Comparison of ENCODE assay signal across 12 cellular contexts in genomic region chr2:223054193-223054781, GRCh38. TPM values are rescaled to one million over a fixed set of nuclear protein-coding genes. Genes with fewer than 3 reads are reported as not detected.
DNase-seq lines count a peak whose midpoint lies in the region; ATAC-seq and TF ChIP-seq lines count a peak whose summit lies in the region.
"Had no signal": no experiment of that assay in that cellular context is flagged by ENCODE, and none has a peak within 500 bp of the region (broad histone marks: within the 10 kb centered on the region; RNA-seq: fewer than 3 reads in every experiment).

No MANE protein-coding gene starts in this region.

- no peaks in the 10 kb centered on the region for H3K36me3 Mint-ChIP-seq in activated CD4-positive, alpha-beta memory T cell treated with anti-CD3 and anti-CD28 coated beads, Interleukin-2, amount 10 ng/mL, durations not matched to agents 7 days and 5 days (ENCODE audit: low read depth)
- H3K36me3 Mint-ChIP-seq in activated T-helper 2 cell treated with anti-CD3 and anti-CD28 coated beads, Interferon-gamma antibody, Interleukin-2, Interleukin-4, amounts not matched to agents 10 μg/mL and 5 μg/mL and 100 μg/mL, durations not matched to agents 14 hours and 24 hours and 36 hours (ENCODE audit: low read depth) = no peaks in the 10 kb centered on the region
- H3K36me3 Mint-ChIP-seq: CD4-positive, CD25-positive, alpha-beta regulatory T cell; immature natural killer cell had no signal

- no peak overlapping the region for H3K27ac Mint-ChIP-seq in activated CD4-positive, alpha-beta memory T cell treated with anti-CD3 and anti-CD28 coated beads, Interleukin-2, amount 10 ng/mL, durations not matched to agents 7 days and 5 days
- no peak overlapping the region for H3K27ac Mint-ChIP-seq in activated T-helper 2 cell treated with anti-CD3 and anti-CD28 coated beads, Interferon-gamma antibody, Interleukin-2, Interleukin-4, amounts not matched to agents 10 μg/mL and 5 μg/mL and 100 μg/mL, durations not matched to agents 14 hours and 24 hours and 36 hours
- H3K27ac Mint-ChIP-seq: CD4-positive, CD25-positive, alpha-beta regulatory T cell; immature natural killer cell had no signal

- no peak for TF ChIP-seq EP300 in sigmoid colon (IDR thresholded peaks at IDR 0.05)

- H3K9me3 ChIP-seq in sigmoid colon = no peaks in the 10 kb centered on the region
- no peaks in the 10 kb centered on the region for H3K9me3 ChIP-seq in effector memory CD4-positive, alpha-beta T cell (ENCODE audit: control insufficient read depth, low read length)

- TF ChIP-seq CTCF in BJ (IDR thresholded peaks at IDR 0.05; ENCODE audit: insufficient read depth, low read depth, low read length) (no peak), sigmoid colon (IDR thresholded peaks at IDR 0.05) (no peak)

- no peaks in the 10 kb centered on the region for H3K27me3 Mint-ChIP-seq in activated CD4-positive, alpha-beta memory T cell treated with anti-CD3 and anti-CD28 coated beads, Interleukin-2, amount 10 ng/mL, durations not matched to agents 7 days and 5 days
- H3K27me3 Mint-ChIP-seq in activated T-helper 2 cell treated with anti-CD3 and anti-CD28 coated beads, Interferon-gamma antibody, Interleukin-2, Interleukin-4, amounts not matched to agents 10 μg/mL and 5 μg/mL and 100 μg/mL, durations not matched to agents 14 hours and 24 hours and 36 hours (ENCODE audit: low read depth) = no peaks in the 10 kb centered on the region

- H3K4me3 Mint-ChIP-seq in activated CD4-positive, alpha-beta memory T cell treated with anti-CD3 and anti-CD28 coated beads, Interleukin-2, amount 10 ng/mL, durations not matched to agents 7 days and 5 days = no peak overlapping the region
- H3K4me3 Mint-ChIP-seq in activated T-helper 2 cell treated with anti-CD3 and anti-CD28 coated beads, Interferon-gamma antibody, Interleukin-2, Interleukin-4, amounts not matched to agents 10 μg/mL and 5 μg/mL and 100 μg/mL, durations not matched to agents 14 hours and 24 hours and 36 hours (ENCODE audit: low read depth) = no peak overlapping the region
- H3K4me3 Mint-ChIP-seq: CD4-positive, CD25-positive, alpha-beta regulatory T cell; immature natural killer cell had no signal

- H3K4me1 ChIP-seq in sigmoid colon = peaks cover 0 to 65% (median 48%) of the 10 kb centered on the region in 4 donors
- H3K4me1 ChIP-seq in effector memory CD4-positive, alpha-beta T cell (ENCODE audit: control insufficient read depth, insufficient read depth, low read length, poor library complexity, severe bottlenecking) = no peaks in the 10 kb centered on the region

- POLR2A ChIA-PET in BJ (lab: Charles Lee) = interaction anchor here (0.5 to 0.8 kb wide), 4 partner anchors 71 to 945 kb away, joined by 3 to 4 read pairs (median 3); no protein-coding TSS in a partner anchor
- POLR2A ChIA-PET in activated CD4-positive, alpha-beta memory T cell treated with anti-CD3 and anti-CD28 coated beads, Interleukin-2, amount 10 ng/mL, durations not matched to agents 7 days and 5 days (lab: Charles Lee) = no interaction called here

- 64 to 76% methylated on average over 11 of the region's 11 CpGs for WGBS in sigmoid colon, 2 donors

- H3K27me3 ChIP-seq in BJ (ENCODE audit: control insufficient read depth, insufficient read depth, low read length) (no peaks in the 10 kb centered on the region), sigmoid colon (no peaks in the 10 kb centered on the region)
- H3K27me3 ChIP-seq in effector memory CD4-positive, alpha-beta T cell (replicated peaks; ENCODE audit: control insufficient read depth, insufficient read depth, low read length, poor library complexity, severe bottlenecking) = no peaks in the 10 kb centered on the region

- ATAC-seq in HG03520 (IDR thresholded peaks at IDR 0.05; ENCODE audit: unreplicated experiment) = no peak

- H3K4me3 ChIP-seq in BJ (ENCODE audit: low read depth, low read length) = peak overlapping the region; percentile 42
- H3K4me3 ChIP-seq in sigmoid colon = peak overlapping the region in 3 of 4 donors; percentile 50 to 67 (median 58)
- no peak overlapping the region for H3K4me3 ChIP-seq in effector memory CD4-positive, alpha-beta T cell (ENCODE audit: insufficient read depth, low read depth, low read length, poor library complexity, severe bottlenecking)

- no peak for TF ChIP-seq POLR2A in sigmoid colon (IDR thresholded peaks at IDR 0.05)

- H3K36me3 ChIP-seq in BJ (ENCODE audit: control insufficient read depth, insufficient read depth, low read length) = peaks cover 1% of the 10 kb centered on the region; the same call in 1 of the 2 replicates
- no peaks in the 10 kb centered on the region for H3K36me3 ChIP-seq in sigmoid colon
- no peaks in the 10 kb centered on the region for H3K36me3 ChIP-seq in effector memory CD4-positive, alpha-beta T cell (ENCODE audit: control insufficient read depth, insufficient read depth, low read length)

- CTCF ChIA-PET in BJ (lab: Yijun Ruan, JAX) = interaction anchor here (1.1 to 1.6 kb wide), 5 partner anchors 14 to 83 kb away, joined by 3 to 13 read pairs (median 5); no protein-coding TSS in a partner anchor
- CTCF ChIA-PET in activated CD4-positive, alpha-beta memory T cell treated with anti-CD3 and anti-CD28 coated beads, Interleukin-2, amount 10 ng/mL, durations not matched to agents 7 days and 5 days (lab: Charles Lee) = no interaction called here

- no peaks in the 10 kb centered on the region for H3K9me3 Mint-ChIP-seq in activated CD4-positive, alpha-beta memory T cell treated with anti-CD3 and anti-CD28 coated beads, Interleukin-2, amount 10 ng/mL, durations not matched to agents 7 days and 5 days
- H3K9me3 Mint-ChIP-seq in activated T-helper 2 cell treated with anti-CD3 and anti-CD28 coated beads, Interferon-gamma antibody, Interleukin-2, Interleukin-4, amounts not matched to agents 10 μg/mL and 5 μg/mL and 100 μg/mL, durations not matched to agents 14 hours and 24 hours and 36 hours = no peaks in the 10 kb centered on the region
- H3K9me3 Mint-ChIP-seq: immature natural killer cell had no signal

- peak; percentile 82 for DNase-seq in BJ (ENCODE audit: low read depth)
- peak; percentile 89 for DNase-seq in astrocyte of the hippocampus (ENCODE audit: low read depth, low spot score)
- peak; percentile 74 for DNase-seq in iris pigment epithelial cell (ENCODE audit: low read depth)
- peak; percentile 90 for DNase-seq in sigmoid colon
- DNase-seq in effector memory CD4-positive, alpha-beta T cell = no peak
- no peak for DNase-seq in activated CD4-positive, alpha-beta memory T cell treated with anti-CD3 and anti-CD28 coated beads, Interleukin-2, amount 10 ng/mL, durations not matched to agents 7 days and 5 days
- DNase-seq in activated T-helper 2 cell treated with anti-CD3 and anti-CD28 coated beads, Interferon-gamma antibody, Interleukin-2, Interleukin-4, amounts not matched to agents 10 μg/mL and 5 μg/mL and 100 μg/mL, durations not matched to agents 14 hours and 24 hours and 36 hours (ENCODE audit: low spot score) = no peak
- DNase-seq: CD4-positive, CD25-positive, alpha-beta regulatory T cell; cerebellar nuclear complex; immature natural killer cell; NCI-H526 treated with DMSO at 0.1 percent for 48 hours had no signal

- intact Hi-C loops in sigmoid colon (cut with DNase I) = loop anchor here (5.0 to 10.0 kb wide), 2 partner anchors 308 to 1109 kb away; no protein-coding TSS in a partner anchor
- intact Hi-C loops in activated T-helper 2 cell treated with anti-CD3 and anti-CD28 coated beads, Interferon-gamma antibody, Interleukin-2, Interleukin-4, amounts not matched to agents 10 μg/mL and 5 μg/mL and 100 μg/mL, durations not matched to agents 14 hours and 24 hours and 36 hours (cut with micrococcal nuclease) = no loop called here

- H3K4me1 Mint-ChIP-seq in activated CD4-positive, alpha-beta memory T cell treated with anti-CD3 and anti-CD28 coated beads, Interleukin-2, amount 10 ng/mL, durations not matched to agents 7 days and 5 days = no peaks in the 10 kb centered on the region
- H3K4me1 Mint-ChIP-seq in activated T-helper 2 cell treated with anti-CD3 and anti-CD28 coated beads, Interferon-gamma antibody, Interleukin-2, Interleukin-4, amounts not matched to agents 10 μg/mL and 5 μg/mL and 100 μg/mL, durations not matched to agents 14 hours and 24 hours and 36 hours (ENCODE audit: low read depth) = no peaks in the 10 kb centered on the region
- H3K4me1 Mint-ChIP-seq: CD4-positive, CD25-positive, alpha-beta regulatory T cell; immature natural killer cell had no signal

- peak overlapping the region; percentile 84 to 90 (median 90) for H3K27ac ChIP-seq in sigmoid colon
- no peak overlapping the region for H3K27ac ChIP-seq in effector memory CD4-positive, alpha-beta T cell (ENCODE audit: insufficient read depth, low read length, poor library complexity, severe bottlenecking)

RNA-seq across cellular contexts. Expression of gene KCNE4, which starts 2.3 kb away (rescaled TPM):
- polyA plus RNA-seq in BJ (2011; rRNA removed) (16.6 and 18.5 TPM in 2 replicates), sigmoid colon (1 to 10 TPM in 1 of 3 donors, under 1 TPM in 2; 0.23 to 3.8 (median 0.60) TPM)
- polyA minus RNA-seq in BJ (2011; rRNA and poly(A)+ RNA removed) = 11.1 and 14.0 TPM in 2 replicates
- total RNA-seq in sigmoid colon = 10 to 100 TPM in 2 of 4 donors, 1 to 10 TPM in 2; 5.4 to 18.7 (median 10.1) TPM
- not detected for total RNA-seq in activated CD4-positive, alpha-beta memory T cell treated with anti-CD3 and anti-CD28 coated beads, Interleukin-2, amount 10 ng/mL, durations not matched to agents 7 days and 5 days
- total RNA-seq in activated T-helper 2 cell treated with anti-CD3 and anti-CD28 coated beads, Interferon-gamma antibody, Interleukin-2, Interleukin-4, amounts not matched to agents 10 μg/mL and 5 μg/mL and 100 μg/mL, durations not matched to agents 14 hours and 24 hours and 36 hours = not detected in 2 replicates
- total RNA-seq: CD4-positive, CD25-positive, alpha-beta regulatory T cell had no signal
- polyA plus RNA-seq: CD4-positive, CD25-positive, alpha-beta regulatory T cell; immature natural killer cell had no signal

Comparison
In these comparisons a context has a peak if more than half of its experiments do, and no peak if none do; other contexts are left out.
1. DNase-seq: peak in BJ (single experiment), astrocyte of the hippocampus (single experiment), iris pigment epithelial cell (single experiment) and sigmoid colon (single experiment); none in effector memory CD4-positive, alpha-beta T cell (0 of 3), activated CD4-positive, alpha-beta memory T cell treated with anti-CD3 and anti-CD28 coated beads, Interleukin-2, amount 10 ng/mL, durations not matched to agents 7 days and 5 days (single experiment) and activated T-helper 2 cell treated with anti-CD3 and anti-CD28 coated beads, Interferon-gamma antibody, Interleukin-2, Interleukin-4, amounts not matched to agents 10 μg/mL and 5 μg/mL and 100 μg/mL, durations not matched to agents 14 hours and 24 hours and 36 hours (single experiment).